Comparison of ENCODE assay signal across 15 cellular contexts in the genomic region with DNA sequence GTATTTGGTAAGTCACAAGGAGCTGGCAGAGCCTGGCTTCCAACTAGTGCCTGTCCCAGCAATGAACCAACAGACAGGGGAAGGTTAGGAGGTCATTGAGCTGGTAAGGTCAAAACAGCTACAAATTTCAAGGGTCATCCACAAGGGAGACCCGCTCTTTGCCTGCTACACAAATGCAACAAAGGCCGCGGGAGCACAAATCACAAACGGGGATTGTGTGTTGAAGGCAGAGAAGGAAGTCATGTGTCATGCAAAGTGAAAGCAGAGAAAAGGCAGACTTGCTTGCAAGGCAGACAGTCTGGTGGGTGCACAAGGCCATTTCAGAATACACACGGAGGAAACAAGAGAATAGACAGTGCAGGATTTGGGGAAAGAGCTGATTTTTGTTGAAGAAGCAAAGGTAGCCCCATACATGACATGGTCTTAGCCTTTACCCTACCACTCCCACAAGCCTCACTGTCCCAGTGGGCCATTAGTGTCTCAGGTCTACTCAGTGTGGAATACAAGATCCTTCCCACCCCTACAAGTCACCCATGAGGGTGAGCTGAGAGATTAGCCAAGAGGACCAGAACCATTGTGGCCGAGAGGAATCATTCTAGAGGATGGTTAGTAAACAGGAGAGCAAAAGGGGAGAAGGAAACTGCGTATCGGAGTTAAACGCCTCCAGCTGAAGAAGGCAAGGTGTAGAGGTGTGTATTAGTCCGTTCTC. TPM values are rescaled to one million over a fixed set of nuclear protein-coding genes. Genes with fewer than 3 reads are reported as not detected.
DNase-seq lines count a peak whose midpoint lies in the region; ATAC-seq, FAIRE-seq and TF ChIP-seq lines count a peak whose summit lies in the region.
"Had no signal": no experiment of that assay in that cellular context is flagged by ENCODE, and none has a peak within 500 bp of the region (broad histone marks: within the 10 kb centered on the region; RNA-seq: fewer than 3 reads in every experiment).

No MANE protein-coding gene starts in this region.

- WGBS in GM12878 (ENCODE audit: insufficient coverage, insufficient replicate concordance, low lambda C conversion rate, missing lambda C conversion rate), result 50% methylated on average over 10 of the region's 10 CpGs

- peak overlapping the region; percentile 81 to 97 (median 90) for H3K27ac Mint-ChIP-seq in CD8-positive, alpha-beta memory T cell

- DNase-seq in CD8-positive, alpha-beta memory T cell, result peak in 3 of 5 donors; percentile 6 to 56 (median 50)
- peak; percentile 17 to 19 for DNase-seq in activated CD4-positive, alpha-beta T cell treated with anti-CD3 and anti-CD28 coated beads, Interleukin-2, amount 50 U/mL, for 24 hours (ENCODE audit: low read depth in 1 of 2, low spot score in 1 of 2)
- no peak for DNase-seq in GM12878 (ENCODE audit: low read depth, low spot score)
- DNase-seq in osteoblast (ENCODE audit: insufficient read length, low spot score, missing footprints), result no peak
- no peak for DNase-seq in HT-29 (ENCODE audit: low spot score)
- no peak for DNase-seq in AG08395 (ENCODE audit: low spot score)
- no peak for DNase-seq in occipital lobe (lab: John Stamatoyannopoulos, UW)
- no peak for DNase-seq in germinal center (ENCODE audit: low spot score)
- DNase-seq: gastrocnemius medialis, Kasumi-1, mesendoderm, NCI-H748 treated with DMSO at 0.1 percent for 48 hours, T-helper 9 cell had no signal

- H3K9me3 ChIP-seq in CD8-positive, alpha-beta memory T cell (ENCODE audit: low read length), result no peaks in the 10 kb centered on the region
- H3K9me3 ChIP-seq in GM12878 (replicated peaks; ENCODE audit: control insufficient read depth, insufficient read depth, low read length) (no peaks in the 10 kb centered on the region), osteoblast (ENCODE audit: low read depth, low read length) (no peaks in the 10 kb centered on the region)
- H3K9me3 ChIP-seq: breast epithelium, gastrocnemius medialis, suprapubic skin had no signal

- BruUV-seq in GM12878 (replicated peaks; lab: Mats Ljungman, UMichigan), result no TSS peak

- RAD21 ChIA-PET in GM12878 (lab: Charles Lee; ENCODE audit: unreplicated experiment), result no interaction called here

- CTCF ChIA-PET in CD8-positive, alpha-beta memory T cell (lab: Charles Lee), result interaction anchor here (0.5 to 1.3 kb wide), 3 partner anchors 17 to 109 kb away, joined by 3 read pairs; no protein-coding TSS in a partner anchor
- CTCF ChIA-PET in GM12878 (lab: Yijun Ruan, JAX), result no interaction called here

- no peak for TF ChIP-seq CTCF in GM12878 (IDR thresholded peaks at IDR 0.05 in 2 of 3, conservative IDR thresholded peaks at IDR 0.05 in 1 of 3; ENCODE audit: control insufficient read depth in 2 of 3, extremely low read depth in 1 of 3, insufficient read depth in 1 of 3, low read depth in 3 of 3, low read length in 3 of 3)
- TF ChIP-seq CTCF in osteoblast (IDR thresholded peaks at IDR 0.05; ENCODE audit: extremely low read depth, low read depth, low read length), result no peak

- no peaks in the 10 kb centered on the region for H3K9me3 Mint-ChIP-seq in CD8-positive, alpha-beta memory T cell

- peaks cover 0 to 14% (median 4%) of the 10 kb centered on the region in 3 donors for H3K36me3 Mint-ChIP-seq in CD8-positive, alpha-beta memory T cell

- peak overlapping the region; percentile 56 for H3K4me3 ChIP-seq in CD8-positive, alpha-beta memory T cell (ENCODE audit: low read length)
- H3K4me3 ChIP-seq in GM12878 (no peak overlapping the region), osteoblast (ENCODE audit: insufficient read depth, low read length) (no peak overlapping the region)
- H3K4me3 ChIP-seq: breast epithelium, gastrocnemius medialis, suprapubic skin had no signal

- POLR2A ChIA-PET in CD8-positive, alpha-beta memory T cell (lab: Charles Lee), result interaction anchor here (1.5 kb wide), 1 partner anchor 19 kb away, joined by 3 read pairs; no protein-coding TSS in a partner anchor
- POLR2A ChIA-PET in GM12878 (lab: Charles Lee), result no interaction called here

- TF ChIP-seq POLR2A in GM12878 (IDR thresholded peaks at IDR 0.05; ENCODE audit: low read depth, low read length), result no peak

- no peaks in the 10 kb centered on the region for H3K27me3 ChIP-seq in CD8-positive, alpha-beta memory T cell (ENCODE audit: insufficient read depth, low read length, poor library complexity, severe bottlenecking)
- H3K27me3 ChIP-seq in GM12878 (replicated peaks in 1 of 2; ENCODE audit: control insufficient read depth in 2 of 2, insufficient read depth in 2 of 2, low read length in 1 of 2) (no peaks in the 10 kb centered on the region), osteoblast (ENCODE audit: insufficient read depth, low read length) (no peaks in the 10 kb centered on the region)
- H3K27me3 ChIP-seq: breast epithelium, gastrocnemius medialis, suprapubic skin had no signal

- H2AFZ ChIP-seq in GM12878 (ENCODE audit: control insufficient read depth, low read depth, low read length) (peak overlapping the region; percentile 66), osteoblast (ENCODE audit: low read length) (peak overlapping the region; percentile 49)

- FAIRE-seq in GM12878 (lab: Jason Lieb, UNC), result no peak

- no peaks in the 10 kb centered on the region for H3K36me3 ChIP-seq in CD8-positive, alpha-beta memory T cell (ENCODE audit: insufficient read depth, low read length)
- H3K36me3 ChIP-seq in GM12878 (ENCODE audit: control insufficient read depth in 2 of 2, insufficient read depth in 2 of 2, low read length in 1 of 2), result no peaks in the 10 kb centered on the region
- H3K36me3 ChIP-seq in osteoblast (ENCODE audit: insufficient read depth, low read length), result no peaks in the 10 kb centered on the region
- H3K36me3 ChIP-seq: breast epithelium, gastrocnemius medialis, suprapubic skin had no signal

- no peak overlapping the region for H3K9ac ChIP-seq in GM12878 (ENCODE audit: control insufficient read depth, insufficient read depth, low read length)

- intact Hi-C loops in GM12878 (cut with micrococcal nuclease; ENCODE audit: unreplicated experiment), result no loop called here

- no peak overlapping the region for H3K4me2 ChIP-seq in GM12878 (ENCODE audit: control insufficient read depth, insufficient read depth)
- H3K4me2 ChIP-seq in osteoblast (ENCODE audit: insufficient read depth, low read length), result no peak overlapping the region

- in situ Hi-C loops in GM12878 (cut with MboI), result no loop called here

- TF ChIP-seq RAD21 in GM12878 (IDR thresholded peaks at IDR 0.05; ENCODE audit: insufficient read depth, low read depth, low read length), result no peak

- SMC1A ChIA-PET in GM12878 (lab: Charles Lee; ENCODE audit: uncharacterized antibody, unreplicated experiment), result interaction anchor here (1.3 kb wide), 1 partner anchor 50 kb away, joined by 3 read pairs; no protein-coding TSS in a partner anchor

- no peaks in the 10 kb centered on the region for H3K79me2 ChIP-seq in GM12878 (ENCODE audit: control insufficient read depth, insufficient read depth, low read length)
- no peaks in the 10 kb centered on the region for H3K79me2 ChIP-seq in osteoblast (ENCODE audit: insufficient read depth, low read length)

- H3K4me3 Mint-ChIP-seq in CD8-positive, alpha-beta memory T cell, result peak overlapping the region; percentile 34 to 80 (median 72)

- H3K4me1 Mint-ChIP-seq in CD8-positive, alpha-beta memory T cell, result peaks cover 45 to 70% (median 65%) of the 10 kb centered on the region in 3 donors

- no peak overlapping the region for H3K27ac ChIP-seq in CD8-positive, alpha-beta memory T cell (ENCODE audit: low read depth, low read length)
- H3K27ac ChIP-seq in GM12878 (ENCODE audit: control insufficient read depth, insufficient read depth), result no peak overlapping the region
- no peak overlapping the region for H3K27ac ChIP-seq in osteoblast (ENCODE audit: low read depth, low read length)
- H3K27ac ChIP-seq: breast epithelium, gastrocnemius medialis, suprapubic skin had no signal

- peaks cover 0 to 2% of the 10 kb centered on the region in 2 donors for H3K27me3 Mint-ChIP-seq in CD8-positive, alpha-beta memory T cell

- no peak for TF ChIP-seq EP300 in GM12878 (IDR thresholded peaks at IDR 0.05; ENCODE audit: borderline replicate concordance in 1 of 2, control insufficient read depth in 1 of 2, low read depth in 2 of 2, low read length in 2 of 2)

- ATAC-seq in GM12878, result no peak
- ATAC-seq: gastrocnemius medialis had no signal

- H4K20me1 ChIP-seq in GM12878 (ENCODE audit: control insufficient read depth, insufficient read depth) (no peaks in the 10 kb centered on the region), osteoblast (ENCODE audit: insufficient read depth, low read length) (no peaks in the 10 kb centered on the region)

- H3K4me1 ChIP-seq in CD8-positive, alpha-beta memory T cell (ENCODE audit: insufficient read depth, low read length), result peaks cover 69% of the 10 kb centered on the region
- H3K4me1 ChIP-seq in GM12878 (ENCODE audit: control insufficient read depth, insufficient read depth, low read length) (no peaks in the 10 kb centered on the region), osteoblast (ENCODE audit: insufficient read depth, low read length) (no peaks in the 10 kb centered on the region)
- H3K4me1 ChIP-seq: breast epithelium, gastrocnemius medialis had no signal

TF ChIP-seq in GM12878, 131 proteins besides CTCF, POLR2A, EP300 and RAD21 (continues in another document):
- TF ChIP-seq NR2C1 (IDR thresholded peaks at IDR 0.05) (no peak), HDGF (IDR thresholded peaks at IDR 0.05) (no peak), GABPA (IDR thresholded peaks at IDR 0.05; ENCODE audit: low read depth) (no peak), ZNF24 (IDR thresholded peaks at IDR 0.05) (no peak), RB1 (IDR thresholded peaks at IDR 0.05; ENCODE audit: borderline replicate concordance) (no peak)

RNA-seq across cellular contexts. Expression of a gene that starts 18.1 kb away (rescaled TPM):
- total RNA-seq in CD8-positive, alpha-beta memory T cell, result 10 to 100 TPM; 53.6 to 55.7 TPM
- 252 TPM for polyA plus RNA-seq in CD8-positive, alpha-beta memory T cell
- 89.7 and 91.8 TPM in 2 replicates for total RNA-seq in GM12878 (2013; cell fraction: nucleolus; rRNA removed)
- total RNA-seq in GM12878 (2014; rRNA removed) (39.9 and 43.2 TPM in 2 replicates), GM12878 (2014; rRNA removed; fragmentation: Illumina TruSeq; extraction: Trizol) (46.8 and 47.9 TPM in 2 replicates), GM12878 (2021) (37.7 and 37.8 TPM in 2 replicates), osteoblast (30.4 and 32.6 TPM in 2 replicates), occipital lobe (26.7 TPM)
- polyA plus RNA-seq in GM12878 (2011; ENCODE audit: low read depth), result 8.0 TPM
- polyA plus RNA-seq in GM12878 (2011; rRNA removed) (43.6 and 52.1 TPM in 2 replicates), GM12878 (2014; fragmentation: Illumina TruSeq; extraction: Trizol) (41.8 and 44.9 TPM in 2 replicates), GM12878 (2014; fragmentation: Nextera tagmentation; extraction: Ambion mirVana) (10 to 100 TPM; 20.5 to 21.7 TPM), GM12878 (2014; rRNA removed) (23.4 and 26.3 TPM in 2 replicates), GM12878 (2016; fragmentation: Nextera tagmentation; extraction: Ambion mirVana) (10 to 100 TPM; 37.8 to 42.0 TPM)
- 19.2 and 22.3 TPM in 2 replicates for polyA plus RNA-seq in GM12878 (2011; cell fraction: cytosol; rRNA removed)
- 15.7 and 23.7 TPM in 2 replicates for polyA plus RNA-seq in GM12878 (2011; cell fraction: nucleus; rRNA removed)
- polyA plus RNA-seq in GM12878 (2012), result 9.7 and 11.4 TPM in 2 replicates
- 29.6 and 43.2 TPM in 2 replicates for polyA minus RNA-seq in GM12878 (2011; rRNA and poly(A)+ RNA removed)
- 11.4 and 15.0 TPM in 2 replicates for polyA minus RNA-seq in GM12878 (2011; cell fraction: cytosol; rRNA and poly(A)+ RNA removed)
- 17.5 and 26.4 TPM in 2 replicates for polyA minus RNA-seq in GM12878 (2011; cell fraction: nucleus; rRNA and poly(A)+ RNA removed)
- total RNA-seq in HT-29 (2014; rRNA removed; shearing (Covaris generic)), result 17.0 and 20.3 TPM in 2 replicates

Comparison
In these comparisons a context has a peak if more than half of its experiments do, and no peak if none do; other contexts are left out.
1. DNase-seq: peak in CD8-positive, alpha-beta memory T cell (3 of 5) and activated CD4-positive, alpha-beta T cell treated with anti-CD3 and anti-CD28 coated beads, Interleukin-2, amount 50 U/mL, for 24 hours (2 of 2); none in GM12878 (single experiment), osteoblast (single experiment), HT-29 (single experiment), AG08395 (single experiment), occipital lobe (single experiment) and germinal center (single experiment).